Comparison of ENCODE assay signal across 17 cellular contexts in genomic region chr1:74835046-74835445, GRCh38.
DNase-seq lines count a peak whose midpoint lies in the region; ATAC-seq, FAIRE-seq and TF ChIP-seq lines count a peak whose summit lies in the region.
"Had no signal": no experiment of that assay in that cellular context is flagged by ENCODE, and none has a peak within 500 bp of the region (broad histone marks: within the 10 kb centered on the region; RNA-seq: fewer than 3 reads in every experiment).

No MANE protein-coding gene starts in this region.

- intact Hi-C loops in MCF 10A (cut with micrococcal nuclease) (no loop called here), breast epithelium (cut with DNase I; ENCODE audit: low total_unique reads) (no loop called here)

- no peak overlapping the region for H3K23ac ChIP-seq in H1 (ENCODE audit: insufficient read length)

- no peaks in the 10 kb centered on the region for H3K79me1 ChIP-seq in H1 (ENCODE audit: low read depth, low read length)

- no peak overlapping the region for H4K5ac ChIP-seq in H1 (ENCODE audit: insufficient read length, low read depth, low read length)

- no peaks in the 10 kb centered on the region for H4K20me1 ChIP-seq in H1 (replicated peaks in 1 of 2; ENCODE audit: control insufficient read depth in 1 of 2, insufficient read depth in 2 of 2, low read length in 2 of 2)

- no peak for TF ChIP-seq EP300 in H1 (IDR thresholded peaks at IDR 0.05; ENCODE audit: borderline replicate concordance in 1 of 2, low read depth in 2 of 2, low read length in 2 of 2)

- no peak for TF ChIP-seq POLR2A in breast epithelium (IDR thresholded peaks at IDR 0.05)
- TF ChIP-seq POLR2A in H1 (IDR thresholded peaks at IDR 0.05; ENCODE audit: control extremely low read depth in 1 of 2, low read depth in 2 of 2, low read length in 2 of 2) = no peak

- H3K4me3 ChIP-seq in breast epithelium (no peak overlapping the region), H1 (ENCODE audit: extremely low read depth in 1 of 4, insufficient read depth in 2 of 4, low read depth in 3 of 4, low read length in 4 of 4) (no peak overlapping the region)
- H3K4me3 ChIP-seq: A549, left lung had no signal

- 100% methylated on average over 1 of the region's 1 CpG; no CpG with 5 or more reads in 1 of the 2 experiments for whole genome bisulfite sequencing in H1 (ENCODE audit: extremely low coverage in 1 of 2, insufficient coverage in 1 of 2, insufficient read length in 1 of 2, insufficient replicate concordance in 2 of 2, low coverage in 1 of 2, low lambda C conversion rate in 2 of 2, missing lambda C conversion rate in 1 of 2), 2 experiments

- no peaks in the 10 kb centered on the region for H3K36me3 ChIP-seq in breast epithelium
- no peaks in the 10 kb centered on the region for H3K36me3 ChIP-seq in H1 (ENCODE audit: control insufficient read depth in 2 of 4, insufficient read depth in 4 of 4, low read length in 3 of 4)
- H3K36me3 ChIP-seq: left lung had no signal

- no peaks in the 10 kb centered on the region for H3K23me2 ChIP-seq in H1 (ENCODE audit: low read depth, low read length)

- peaks cover 23% of the 10 kb centered on the region for H3K27me3 Mint-ChIP-seq in MCF 10A (ENCODE audit: insufficient read depth, unreplicated experiment)
- H3K27me3 Mint-ChIP-seq: activated CD4-positive, alpha-beta T cell treated with anti-CD3 and anti-CD28 coated beads, Interleukin-2, amount 10 ng/mL, durations not matched to agents 24 days and 14 days had no signal

- H3K79me2 ChIP-seq in H1 (ENCODE audit: control insufficient read depth in 1 of 2, insufficient read depth in 2 of 2, low read length in 2 of 2) = no peaks in the 10 kb centered on the region

- no TSS peak for BruUV-seq in MCF 10A (replicated peaks; lab: Mats Ljungman, UMichigan)

- no peaks in the 10 kb centered on the region for H3K27me3 ChIP-seq in breast epithelium
- H3K27me3 ChIP-seq in H1 (replicated peaks in 1 of 4; ENCODE audit: control insufficient read depth in 3 of 4, extremely low read depth in 1 of 4, insufficient read depth in 3 of 4, low read length in 3 of 4) = no peaks in the 10 kb centered on the region; a peak in 2 of 7 replicates
- H3K27me3 ChIP-seq: left lung had no signal

- CTCF ChIA-PET in MCF 10A (lab: Yijun Ruan, JAX) (interaction anchor here (0.6 kb wide), 1 partner anchor 176 kb away, joined by 3 read pairs; no protein-coding TSS in a partner anchor), H1 (lab: Charles Lee; ENCODE audit: partially characterized antibody) (no interaction called here)

- H2AK5ac ChIP-seq in H1 (ENCODE audit: low read depth, low read length) = no peak overlapping the region

- no peak overlapping the region for H2BK5ac ChIP-seq in H1 (ENCODE audit: low read depth, low read length)

- H3K14ac ChIP-seq in H1 (ENCODE audit: insufficient read length) = no peak overlapping the region

- no peak overlapping the region for H2BK20ac ChIP-seq in H1 (ENCODE audit: low read length)

- H3K36me3 Mint-ChIP-seq in MCF 10A (ENCODE audit: insufficient read depth, unreplicated experiment) = peaks cover 7% of the 10 kb centered on the region
- H3K36me3 Mint-ChIP-seq: CD14-positive monocyte had no signal

- no peak overlapping the region for H3K9ac ChIP-seq in H1 (replicated peaks in 1 of 4; ENCODE audit: extremely low read depth in 1 of 4, low read depth in 3 of 4, low read length in 3 of 4)

- H2BK12ac ChIP-seq in H1 (ENCODE audit: low read depth, low read length) = no peak overlapping the region

- H2BK15ac ChIP-seq in H1 (ENCODE audit: low read length) = no peak overlapping the region

- H3K4me1 Mint-ChIP-seq in MCF 10A (ENCODE audit: insufficient read depth, unreplicated experiment) = no peaks in the 10 kb centered on the region
- H3K4me1 Mint-ChIP-seq: activated CD4-positive, alpha-beta T cell treated with anti-CD3 and anti-CD28 coated beads, Interleukin-2, amount 10 ng/mL, durations not matched to agents 24 days and 14 days; CD14-positive monocyte; neural crest cell had no signal

- TF ChIP-seq RAD21 in H1 (IDR thresholded peaks at IDR 0.05 in 1 of 2, conservative IDR thresholded peaks at IDR 0.05 in 1 of 2; ENCODE audit: low read depth in 2 of 2, low read length in 2 of 2) = no peak

- H4K8ac ChIP-seq in H1 (ENCODE audit: extremely low read depth, insufficient read depth, low read length) = no peak overlapping the region

- H4K91ac ChIP-seq in H1 (replicated peaks; ENCODE audit: insufficient read length, low read length) = no peak overlapping the region

- H3K4ac ChIP-seq in H1 (replicated peaks; ENCODE audit: insufficient read length, low read depth, low read length) = no peak overlapping the region

- no peak for FAIRE-seq in H1 (lab: Jason Lieb, UNC)
- FAIRE-seq: A549 had no signal

- POLR2A ChIA-PET in MCF 10A (lab: Yijun Ruan, JAX) (no interaction called here), H1 (lab: Charles Lee; ENCODE audit: partially characterized antibody) (no interaction called here)

- H3K4me2 ChIP-seq in H1 (ENCODE audit: insufficient read depth in 1 of 2, low read depth in 2 of 2, low read length in 2 of 2) = no peak overlapping the region
- H3K4me2 ChIP-seq: A549 had no signal

- no peaks in the 10 kb centered on the region for H3K9me3 ChIP-seq in breast epithelium
- H3K9me3 ChIP-seq in H1 (ENCODE audit: insufficient read depth in 2 of 2, low read depth in 1 of 2, low read length in 1 of 2) = no peaks in the 10 kb centered on the region
- H3K9me3 ChIP-seq: A549, left lung had no signal

- H3K56ac ChIP-seq in H1 (replicated peaks; ENCODE audit: insufficient read length, low read depth, low read length) = no peak overlapping the region

- no peak overlapping the region for H3K18ac ChIP-seq in H1 (ENCODE audit: extremely low read depth, low read length)

- H3K4me1 ChIP-seq in breast epithelium (no peaks in the 10 kb centered on the region), H1 (replicated peaks in 1 of 4; ENCODE audit: control insufficient read depth in 3 of 4, insufficient read depth in 4 of 4, low read length in 3 of 4) (no peaks in the 10 kb centered on the region)
- H3K4me1 ChIP-seq: A549, left lung had no signal

- no peak for ATAC-seq in GM21360 (IDR thresholded peaks at IDR 0.05; ENCODE audit: unreplicated experiment)
- ATAC-seq: A549, left lung had no signal

- no peak overlapping the region for H2BK120ac ChIP-seq in H1 (replicated peaks; ENCODE audit: low read depth, low read length)

- H3K4me3 Mint-ChIP-seq in MCF 10A (ENCODE audit: unreplicated experiment) = no peak overlapping the region
- H3K4me3 Mint-ChIP-seq: activated CD4-positive, alpha-beta T cell treated with anti-CD3 and anti-CD28 coated beads, Interleukin-2, amount 10 ng/mL, durations not matched to agents 24 days and 14 days; CD14-positive monocyte; neural crest cell had no signal

- no peaks in the 10 kb centered on the region for H3K9me3 Mint-ChIP-seq in MCF 10A (ENCODE audit: unreplicated experiment)
- H3K9me3 Mint-ChIP-seq: activated CD4-positive, alpha-beta T cell treated with anti-CD3 and anti-CD28 coated beads, Interleukin-2, amount 10 ng/mL, durations not matched to agents 24 days and 14 days; neural crest cell had no signal

- TF ChIP-seq CTCF in MCF 10A (IDR thresholded peaks at IDR 0.05; ENCODE audit: unreplicated experiment) = no peak
- no peak for TF ChIP-seq CTCF in breast epithelium (IDR thresholded peaks at IDR 0.05)
- TF ChIP-seq CTCF in H1 (IDR thresholded peaks at IDR 0.05; ENCODE audit: control extremely low read depth in 1 of 3, insufficient read depth in 1 of 3, low read depth in 1 of 3, low read length in 3 of 3) = no peak

- 0 out of 2 replicates have a peak overlapping the region, but pooled peaks have one; percentile 7 for H2AFZ ChIP-seq in H1 (ENCODE audit: low read length)

- no peak overlapping the region for H3K27ac ChIP-seq in breast epithelium
- H3K27ac ChIP-seq in H1 (ENCODE audit: low read depth, low read length) = no peak overlapping the region
- H3K27ac ChIP-seq: A549, left lung had no signal

- DNase-seq in MCF 10A (ENCODE audit: unreplicated experiment) = peak; percentile 11
- DNase-seq in breast epithelium (ENCODE audit: low spot score in 2 of 2) = no peak
- peak; percentile 51 for DNase-seq in NCI-H345 (lab: John Stamatoyannopoulos, UW)
- no peak for DNase-seq in H1 (ENCODE audit: low read depth in 1 of 2, low spot score in 2 of 2)
- no peak for DNase-seq in NOMO-1 treated with dmso at 0.1 percent for 144 hours (lab: John Stamatoyannopoulos, UW; ENCODE audit: unreplicated experiment)
- no peak for DNase-seq in NCI-H1417 (lab: John Stamatoyannopoulos, UW)
- DNase-seq in activated CD4-positive, alpha-beta T cell treated with anti-CD3 and anti-CD28 coated beads, Interleukin-2, amount 50 U/mL, for 4 hours = no peak
- DNase-seq: activated CD4-positive, alpha-beta T cell treated with anti-CD3 and anti-CD28 coated beads, Interleukin-2, amount 10 ng/mL, durations not matched to agents 24 days and 14 days; central memory CD4-positive, alpha-beta T cell; left lung; NCI-H1436; Right ventricle myocardium superior; SW 1271 had no signal

- no peak overlapping the region for H3K27ac Mint-ChIP-seq in MCF 10A (ENCODE audit: low read depth, unreplicated experiment)
- H3K27ac Mint-ChIP-seq: activated CD4-positive, alpha-beta T cell treated with anti-CD3 and anti-CD28 coated beads, Interleukin-2, amount 10 ng/mL, durations not matched to agents 24 days and 14 days; CD14-positive monocyte had no signal

TF ChIP-seq in H1, 55 proteins besides CTCF, POLR2A, EP300 and RAD21:
- no peak for TF ChIP-seq BCL11A (IDR thresholded peaks at IDR 0.05; ENCODE audit: low read depth in 2 of 2, low read length in 2 of 2)
- no peak for TF ChIP-seq SP1 (IDR thresholded peaks at IDR 0.05; ENCODE audit: low read depth, low read length)
- TF ChIP-seq TEAD4 (IDR thresholded peaks at IDR 0.05; ENCODE audit: low read depth, low read length) = no peak
- TF ChIP-seq POLR2AphosphoS5 (IDR thresholded peaks at IDR 0.05; ENCODE audit: low read depth, low read length) = no peak
- no peak for TF ChIP-seq SIRT6 (IDR thresholded peaks at IDR 0.05; ENCODE audit: low read length)
- no peak for TF ChIP-seq ASH2L (IDR thresholded peaks at IDR 0.05; ENCODE audit: low read length)
- no peak for TF ChIP-seq TBP (IDR thresholded peaks at IDR 0.05; ENCODE audit: low read depth, low read length)
- no peak for TF ChIP-seq JUN (IDR thresholded peaks at IDR 0.05; ENCODE audit: low read depth, low read length)
- TF ChIP-seq, protein P1, sequence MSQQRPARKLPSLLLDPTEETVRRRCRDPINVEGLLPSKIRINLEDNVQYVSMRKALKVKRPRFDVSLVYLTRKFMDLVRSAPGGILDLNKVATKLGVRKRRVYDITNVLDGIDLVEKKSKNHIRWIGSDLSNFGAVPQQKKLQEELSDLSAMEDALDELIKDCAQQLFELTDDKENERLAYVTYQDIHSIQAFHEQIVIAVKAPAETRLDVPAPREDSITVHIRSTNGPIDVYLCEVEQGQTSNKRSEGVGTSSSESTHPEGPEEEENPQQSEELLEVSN (IDR thresholded peaks at IDR 0.05) = no peak
- no peak for TF ChIP-seq SIX5 (IDR thresholded peaks at IDR 0.05; ENCODE audit: low read depth, low read length)
- TF ChIP-seq CBX5 (IDR thresholded peaks at IDR 0.05; ENCODE audit: low read depth, low read length) = no peak
- no peak for TF ChIP-seq NANOG (IDR thresholded peaks at IDR 0.05; ENCODE audit: insufficient read depth, low read depth, low read length, poor library complexity, severe bottlenecking)

Comparison
In these comparisons a context has a peak if more than half of its experiments do, and no peak if none do; other contexts are left out.
1. DNase-seq: peak in MCF 10A (single experiment) and NCI-H345 (single experiment); none in breast epithelium (0 of 2), H1 (0 of 2), NOMO-1 treated with dmso at 0.1 percent for 144 hours (single experiment), NCI-H1417 (0 of 3) and activated CD4-positive, alpha-beta T cell treated with anti-CD3 and anti-CD28 coated beads, Interleukin-2, amount 50 U/mL, for 4 hours (0 of 2).